In the genomic region with DNA sequence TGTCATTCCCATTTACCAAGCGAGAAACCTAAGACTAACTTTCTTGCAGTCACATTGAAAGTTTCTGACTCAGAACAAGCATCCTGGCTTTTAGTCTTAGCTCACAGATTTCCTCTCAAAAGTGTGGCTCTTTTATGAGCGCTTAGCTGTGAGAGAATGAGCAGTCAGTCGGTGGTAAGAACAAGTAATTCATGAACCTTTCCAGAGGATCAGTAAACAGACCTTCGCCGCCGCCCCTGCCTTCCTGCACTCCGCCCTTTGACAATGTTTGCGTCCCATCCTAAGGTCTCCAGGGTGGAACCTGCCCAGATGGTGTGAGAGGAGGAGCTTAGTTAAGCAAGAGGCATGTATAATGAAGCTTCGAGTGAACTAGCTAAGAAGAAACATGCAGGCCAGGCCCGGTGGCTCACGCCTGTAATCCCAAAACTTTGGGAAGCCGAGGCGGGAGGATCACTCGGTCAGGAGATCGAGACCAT, we compare ENCODE assay signal across 9 cellular contexts.
A peak's percentile ranks its signal among the peaks of the same experiment; 100 is the strongest.
DNase-seq lines count a peak whose midpoint lies in the region; ATAC-seq and TF ChIP-seq lines count a peak whose summit lies in the region.
"Had no signal": no experiment of that assay in that cellular context is flagged by ENCODE, and none has a peak within 500 bp of the region (broad histone marks: within the 10 kb centered on the region; RNA-seq: fewer than 3 reads in every experiment).

No MANE protein-coding gene starts in this region.

- H3K4me1 ChIP-seq in gastrocnemius medialis, result no peaks in the 10 kb centered on the region

- in situ Hi-C loops in gastrocnemius medialis (cut with MboI; ENCODE audit: low sequenced_read_pairs in 4 of 4) (no loop called here), brain microvascular endothelial cell (cut with HindIII; ENCODE audit: low pct_ligation_motif_present, low sequenced_read_pairs) (no loop called here)

- TF ChIP-seq POLR2A in gastrocnemius medialis (IDR thresholded peaks at IDR 0.05), result no peak

- intact Hi-C loops in gastrocnemius medialis (cut with DNase I; ENCODE audit: low total_unique reads), result no loop called here

- peak; percentile 74 for DNase-seq in COLO668 (lab: John Stamatoyannopoulos, UW; ENCODE audit: unreplicated experiment)
- DNase-seq in GM19240 (ENCODE audit: insufficient read length, low spot score), result peak; percentile 29
- peak; percentile 11 for DNase-seq in epithelial cell of esophagus (ENCODE audit: low read depth)
- DNase-seq in gastrocnemius medialis, result no peak
- DNase-seq in KG1 (lab: John Stamatoyannopoulos, UW), result no peak
- no peak for DNase-seq in NCI-H774 (lab: John Stamatoyannopoulos, UW)
- DNase-seq in brain microvascular endothelial cell, result no peak

- H3K27ac ChIP-seq in gastrocnemius medialis, result no peak overlapping the region
- no peak overlapping the region for H3K27ac ChIP-seq in brain microvascular endothelial cell
- H3K27ac ChIP-seq: PC-9 had no signal

- H3K4me3 ChIP-seq in epithelial cell of esophagus (ENCODE audit: low read length) (no peak overlapping the region), gastrocnemius medialis (no peak overlapping the region), brain microvascular endothelial cell (ENCODE audit: low read depth, low read length) (no peak overlapping the region)
- H3K4me3 ChIP-seq: PC-9 had no signal

- no peaks in the 10 kb centered on the region for H3K9me3 ChIP-seq in gastrocnemius medialis

- no peaks in the 10 kb centered on the region for H3K27me3 ChIP-seq in gastrocnemius medialis
- H3K27me3 ChIP-seq in brain microvascular endothelial cell (replicated peaks), result no peaks in the 10 kb centered on the region

- H3K36me3 ChIP-seq in gastrocnemius medialis, result no peaks in the 10 kb centered on the region
- no peaks in the 10 kb centered on the region for H3K36me3 ChIP-seq in brain microvascular endothelial cell (replicated peaks)

- ATAC-seq in HG03378 (IDR thresholded peaks at IDR 0.05; ENCODE audit: unreplicated experiment) (peak; percentile 93), gastrocnemius medialis (no peak)

- TF ChIP-seq CTCF in epithelial cell of esophagus (IDR thresholded peaks at IDR 0.05; ENCODE audit: insufficient read depth, low read depth, low read length, missing control alignments), result no peak
- no peak for TF ChIP-seq CTCF in gastrocnemius medialis (IDR thresholded peaks at IDR 0.05 in 4 of 5, conservative IDR thresholded peaks at IDR 0.05 in 1 of 5)
- TF ChIP-seq CTCF in brain microvascular endothelial cell (IDR thresholded peaks at IDR 0.05; ENCODE audit: low read depth, low read length, missing control alignments), result no peak

Comparison
In these comparisons a context has a peak if more than half of its experiments do, and no peak if none do; other contexts are left out.
1. DNase-seq: peak in COLO668 (single experiment), GM19240 (single experiment) and epithelial cell of esophagus (single experiment); none in gastrocnemius medialis (0 of 2), KG1 (single experiment), NCI-H774 (single experiment) and brain microvascular endothelial cell (single experiment).